In the genomic region with DNA sequence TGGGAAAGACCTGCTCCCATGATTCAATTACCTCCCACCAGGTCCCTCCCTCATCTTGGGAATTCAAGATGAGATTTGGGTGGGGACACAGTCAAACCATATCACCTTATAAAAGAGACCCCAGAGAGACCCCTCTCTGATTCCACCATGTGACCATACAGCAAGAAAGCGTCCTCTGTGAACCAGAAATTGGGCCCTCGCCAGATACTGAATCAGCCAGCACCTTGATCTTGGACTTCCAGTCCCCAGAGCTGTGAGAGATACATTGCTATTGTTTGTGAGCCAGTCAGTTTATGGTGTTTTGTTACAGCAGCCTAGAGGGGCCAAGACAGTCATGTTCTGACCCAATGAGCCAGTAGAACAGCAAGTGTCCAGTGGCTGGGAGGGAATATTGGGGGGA, we compare ENCODE assay signal across 22 cellular contexts.
"Had no signal": no experiment of that assay in that cellular context is flagged by ENCODE, and none has a peak within 500 bp of the region (broad histone marks: within the 10 kb centered on the region; RNA-seq: fewer than 3 reads in every experiment).

No MANE protein-coding gene starts in this region.

- DNase-seq: natural killer cell; occipital lobe; ovary; psoas muscle; right cardiac atrium; right lobe of liver; sigmoid colon; small intestine; stimulated activated CD4-positive, alpha-beta T cell treated with anti-CD3 and anti-CD28 coated beads, Interleukin-15, amount 100 ng/mL, for 24 hours; stimulated activated CD4-positive, alpha-beta T cell treated with anti-CD3 and anti-CD28 coated beads, Interleukin-2, amount 100 ng/mL, for 24 hours; stimulated activated CD4-positive, alpha-beta T cell treated with anti-CD3 and anti-CD28 coated beads, Interleukin-2, amount 100 ng/mL, for 48 hours; stimulated activated CD4-positive, alpha-beta T cell treated with anti-CD3 and anti-CD28 coated beads, Interleukin-4, amount 100 ng/mL, for 24 hours; stimulated activated naive B cell treated with anti-CD40 and anti-IgM and Interleukin-4, amounts not matched to agents 10 μg/mL and 1 μg/mL and 100 μg/mL, for 72 hours; stimulated activated naive CD4-positive, alpha-beta T cell treated with Interleukin-2 at 50 U/mL for 16 hours; stomach; thyroid gland; trophoblast cell; upper lobe of left lung had no signal

- H3K9me3 ChIP-seq: ovary, psoas muscle, right lobe of liver, sigmoid colon, stomach, thoracic aorta, thyroid gland, upper lobe of left lung had no signal

- H3K27ac ChIP-seq: neural progenitor cell, ovary, parathyroid adenoma, psoas muscle, right lobe of liver, sigmoid colon, stomach, thoracic aorta, thyroid gland, tibial nerve, upper lobe of left lung had no signal

- H3K4me3 ChIP-seq: neural progenitor cell, ovary, psoas muscle, right lobe of liver, sigmoid colon, stomach, thoracic aorta, thyroid gland, tibial nerve, upper lobe of left lung had no signal

- H3K4me2 ChIP-seq: neural progenitor cell had no signal

- H3K9ac ChIP-seq: neural progenitor cell, parathyroid adenoma had no signal

- ATAC-seq: natural killer cell; psoas muscle; right cardiac atrium; right lobe of liver; stimulated activated naive B cell treated with anti-CD40 and anti-IgM and Interleukin-4, amounts not matched to agents 10 μg/mL and 1 μg/mL and 100 μg/mL, for 72 hours had no signal

- H3K36me3 ChIP-seq: neural progenitor cell, ovary, right lobe of liver, thoracic aorta, thyroid gland, tibial nerve, upper lobe of left lung had no signal

- H3K4me1 ChIP-seq: parathyroid adenoma, psoas muscle, right lobe of liver, sigmoid colon, stomach, thyroid gland, tibial nerve, upper lobe of left lung had no signal

- H3K27me3 ChIP-seq: neural progenitor cell, ovary, right lobe of liver, sigmoid colon, stomach, thyroid gland, tibial nerve, upper lobe of left lung had no signal
